ENCODE assay signal across 21 cellular contexts in genomic region chr6:5290097-5290496, GRCh38. TPM values are rescaled to one million over a fixed set of nuclear protein-coding genes. Genes with fewer than 3 reads are reported as not detected.
DNase-seq lines count a peak whose midpoint lies in the region; ATAC-seq, FAIRE-seq and TF ChIP-seq lines count a peak whose summit lies in the region.
"Had no signal": no experiment of that assay in that cellular context is flagged by ENCODE, and none has a peak within 500 bp of the region (broad histone marks: within the 10 kb centered on the region; RNA-seq: fewer than 3 reads in every experiment).

No MANE protein-coding gene starts in this region.

- H3K4me3 Mint-ChIP-seq in memory B cell = peak overlapping the region; percentile 39
- H3K4me3 Mint-ChIP-seq in stimulated activated naive B cell treated with anti-CD40 and anti-IgM and Interleukin-4, amounts not matched to agents 10 μg/mL and 1 μg/mL and 100 μg/mL, for 72 hours = no peak overlapping the region
- no peak overlapping the region for H3K4me3 Mint-ChIP-seq in CD14-positive monocyte
- H3K4me3 Mint-ChIP-seq: CD4-positive, alpha-beta T cell; HFFc6 had no signal

- H3K9me3 Mint-ChIP-seq in memory B cell = no peaks in the 10 kb centered on the region
- H3K9me3 Mint-ChIP-seq in stimulated activated naive B cell treated with anti-CD40 and anti-IgM and Interleukin-4, amounts not matched to agents 10 μg/mL and 1 μg/mL and 100 μg/mL, for 72 hours = no peaks in the 10 kb centered on the region
- H3K9me3 Mint-ChIP-seq in CD14-positive monocyte = no peaks in the 10 kb centered on the region
- H3K9me3 Mint-ChIP-seq: CD4-positive, alpha-beta T cell; HFFc6 had no signal

- no peak overlapping the region for H3K14ac ChIP-seq in neuronal stem cell (ENCODE audit: low read length)

- H4K20me1 ChIP-seq in HepG2 (ENCODE audit: insufficient read depth, low read length) = no peaks in the 10 kb centered on the region

- ATAC-seq in HepG2 = no peak
- no peak for ATAC-seq in right lobe of liver
- peak; percentile 53 for ATAC-seq in memory B cell (ENCODE audit: low read depth)
- peak; percentile 36 to 48 for ATAC-seq in stimulated activated naive B cell treated with anti-CD40 and anti-IgM and Interleukin-4, amounts not matched to agents 10 μg/mL and 1 μg/mL and 100 μg/mL, for 72 hours (replicated peaks)
- no peak for ATAC-seq in GM18502 (IDR thresholded peaks at IDR 0.05; ENCODE audit: poor library complexity, unreplicated experiment)

- no peak overlapping the region for H4K8ac ChIP-seq in neuronal stem cell (ENCODE audit: low read depth, low read length)

- H2AK5ac ChIP-seq in neuronal stem cell (ENCODE audit: low read depth, low read length) = no peak overlapping the region

- no peak for TF ChIP-seq CTCF in HepG2 (CRISPR knock-in tag; IDR thresholded peaks at IDR 0.05)
- no peak for TF ChIP-seq CTCF in right lobe of liver (IDR thresholded peaks at IDR 0.05)
- TF ChIP-seq CTCF in CD14-positive monocyte (IDR thresholded peaks at IDR 0.05) = no peak

- no peak overlapping the region for H3K9ac ChIP-seq in HepG2 (ENCODE audit: insufficient read depth, low read depth, low read length)
- no peak overlapping the region for H3K9ac ChIP-seq in neuronal stem cell (ENCODE audit: low read depth, low read length, poor library complexity)

- peaks cover 10% of the 10 kb centered on the region for H3K79me2 ChIP-seq in HepG2 (ENCODE audit: insufficient read depth, low read length)

- DNase-seq in HepG2 (ENCODE audit: low spot score) = no peak
- DNase-seq in right lobe of liver = no peak
- no peak for DNase-seq in GM12892 (ENCODE audit: insufficient read length)
- no peak for DNase-seq in memory B cell (ENCODE audit: low spot score in 2 of 2)
- DNase-seq in stimulated activated naive B cell treated with anti-CD40 and anti-IgM and Interleukin-4, amounts not matched to agents 10 μg/mL and 1 μg/mL and 100 μg/mL, for 72 hours = no peak
- DNase-seq in CD14-positive monocyte (ENCODE audit: low spot score) = no peak
- no peak for DNase-seq in neuronal stem cell (ENCODE audit: low spot score)
- DNase-seq: Calu3; CD4-positive, alpha-beta T cell; COR-L47; DMS53; DMS79 treated with DMSO at 0.1 percent for 48 hours; GF-D8; GOT3; HFFc6 had no signal

- in situ Hi-C loops in HepG2 (cut with HindIII; ENCODE audit: extremely low pct_ligation_motif_present, low pct_unique_long_range_greater_than_20kb) = no loop called here

- peaks cover 55% of the 10 kb centered on the region for H3K4me1 Mint-ChIP-seq in memory B cell
- peaks cover 52 to 84% of the 10 kb centered on the region in 2 donors for H3K4me1 Mint-ChIP-seq in stimulated activated naive B cell treated with anti-CD40 and anti-IgM and Interleukin-4, amounts not matched to agents 10 μg/mL and 1 μg/mL and 100 μg/mL, for 72 hours
- peaks cover 22% of the 10 kb centered on the region for H3K4me1 Mint-ChIP-seq in CD14-positive monocyte

- H3K4me3 ChIP-seq in HepG2 (replicated peaks in 1 of 3; ENCODE audit: insufficient read depth in 1 of 3, low read depth in 2 of 3, low read length in 3 of 3) (no peak overlapping the region), right lobe of liver (no peak overlapping the region), neuronal stem cell (ENCODE audit: low read length in 2 of 2) (no peak overlapping the region)
- H3K4me3 ChIP-seq: HAP-1 had no signal

- H2BK12ac ChIP-seq in neuronal stem cell (ENCODE audit: low read length) = no peak overlapping the region

- H3K4me2 ChIP-seq in HepG2 (ENCODE audit: low read depth, low read length) (no peak overlapping the region), neuronal stem cell (ENCODE audit: insufficient read depth, low read length, poor library complexity, severe bottlenecking) (no peak overlapping the region)

- FAIRE-seq in HepG2 (lab: Jason Lieb, UNC) (peak; percentile 64), GM12892 (lab: Jason Lieb, UNC) (peak; percentile 75)
- FAIRE-seq: A204.1, H54 had no signal

- H2BK120ac ChIP-seq in neuronal stem cell (ENCODE audit: low read depth, low read length) = no peak overlapping the region

- CTCF ChIA-PET in HepG2 (lab: Yijun Ruan, JAX; ENCODE audit: low intra/inter-chr PET ratio, low total read pairs) = no interaction called here

- H3K4me1 ChIP-seq in HepG2 (ENCODE audit: insufficient read depth, low read length) (peaks cover 10% of the 10 kb centered on the region), right lobe of liver (peaks cover 0 to 4% (median 0%) of the 10 kb centered on the region in 4 donors), neuronal stem cell (ENCODE audit: control insufficient read depth in 2 of 2, insufficient read depth in 1 of 2, low read depth in 1 of 2, low read length in 2 of 2) (no peaks in the 10 kb centered on the region)

- H3K27me3 Mint-ChIP-seq in memory B cell (no peaks in the 10 kb centered on the region), CD14-positive monocyte (ENCODE audit: low read depth in 3 of 3) (peaks cover 0 to 2% (median 0%) of the 10 kb centered on the region in 3 donors)
- H3K27me3 Mint-ChIP-seq in stimulated activated naive B cell treated with anti-CD40 and anti-IgM and Interleukin-4, amounts not matched to agents 10 μg/mL and 1 μg/mL and 100 μg/mL, for 72 hours = no peaks in the 10 kb centered on the region
- H3K27me3 Mint-ChIP-seq: CD4-positive, alpha-beta T cell had no signal

- H3K4ac ChIP-seq in neuronal stem cell (ENCODE audit: low read length) = no peak overlapping the region

- H2BK5ac ChIP-seq in neuronal stem cell (ENCODE audit: low read length) = no peak overlapping the region

- H3K27ac Mint-ChIP-seq in memory B cell (no peak overlapping the region), CD14-positive monocyte (no peak overlapping the region)
- H3K27ac Mint-ChIP-seq in stimulated activated naive B cell treated with anti-CD40 and anti-IgM and Interleukin-4, amounts not matched to agents 10 μg/mL and 1 μg/mL and 100 μg/mL, for 72 hours = no peak overlapping the region
- H3K27ac Mint-ChIP-seq: CD4-positive, alpha-beta T cell; HFFc6 had no signal

- no TSS peak for BruUV-seq in HepG2 (replicated peaks; lab: Mats Ljungman, UMichigan)

- H3K36me3 ChIP-seq in HepG2 (replicated peaks in 1 of 2; ENCODE audit: control insufficient read depth in 1 of 2, insufficient read depth in 2 of 2, low read length in 2 of 2) (no peaks in the 10 kb centered on the region), right lobe of liver (no peaks in the 10 kb centered on the region), neuronal stem cell (replicated peaks in 1 of 2; ENCODE audit: control insufficient read depth in 2 of 2, insufficient read depth in 2 of 2, low read length in 2 of 2) (no peaks in the 10 kb centered on the region)
- H3K36me3 ChIP-seq: HAP-1 had no signal

- H3K23ac ChIP-seq in neuronal stem cell (ENCODE audit: low read depth, low read length, poor library complexity) = no peak overlapping the region

- H3K9me3 ChIP-seq in HepG2 (ENCODE audit: low read length) (no peaks in the 10 kb centered on the region), right lobe of liver (no peaks in the 10 kb centered on the region), neuronal stem cell (replicated peaks in 1 of 2; ENCODE audit: control insufficient read depth in 2 of 2, insufficient read depth in 1 of 2, low read depth in 1 of 2, low read length in 2 of 2) (no peaks in the 10 kb centered on the region)
- H3K9me3 ChIP-seq: HAP-1 had no signal

- no peak overlapping the region for H3K18ac ChIP-seq in neuronal stem cell (ENCODE audit: low read length)

- TF ChIP-seq EP300 in HepG2 (IDR thresholded peaks at IDR 0.05; ENCODE audit: low read depth in 2 of 2, low read length in 2 of 2) (no peak), HepG2 (CRISPR knock-in tag; IDR thresholded peaks at IDR 0.05; ENCODE audit: borderline replicate concordance) (no peak)

- no peak overlapping the region for H3K27ac ChIP-seq in HepG2 (ENCODE audit: extremely low read length, insufficient read depth, low read length)
- H3K27ac ChIP-seq in right lobe of liver = no peak overlapping the region
- H3K27ac ChIP-seq in neuronal stem cell (replicated peaks; ENCODE audit: low read length) = no peak overlapping the region
- H3K27ac ChIP-seq: 22Rv1, C4-2B had no signal

- no peak overlapping the region for H4K91ac ChIP-seq in neuronal stem cell (ENCODE audit: low read depth, low read length, poor library complexity)

- H2AFZ ChIP-seq in HepG2 (ENCODE audit: low read length) = no peak overlapping the region
- H2AFZ ChIP-seq in neuronal stem cell (ENCODE audit: low read length) = no peak overlapping the region

- WGBS in HepG2 (ENCODE audit: low lambda C conversion rate) = 100% methylated on average over 1 of the region's 1 CpG
- 89% methylated on average over 1 of the region's 1 CpG for WGBS in right lobe of liver (ENCODE audit: insufficient coverage, low coverage, low lambda C conversion rate, missing lambda C conversion rate)
- no CpG with 5 or more reads among the region's 1 CpG for WGBS in neuronal stem cell (ENCODE audit: extremely low coverage in 2 of 2, insufficient read length in 2 of 2, insufficient replicate concordance in 1 of 2), 2 donors

- POLR2A ChIA-PET in HepG2 (lab: Yijun Ruan, JAX) = no interaction called here

- TF ChIP-seq RAD21 in HepG2 (CRISPR knock-in tag; IDR thresholded peaks at IDR 0.05) = no peak

- H2BK15ac ChIP-seq in neuronal stem cell (ENCODE audit: low read length) = no peak overlapping the region

- H3K27me3 ChIP-seq in HepG2 (ENCODE audit: control insufficient read depth in 1 of 2, insufficient read depth in 2 of 2, low read length in 2 of 2) (no peaks in the 10 kb centered on the region), right lobe of liver (no peaks in the 10 kb centered on the region), neuronal stem cell (ENCODE audit: control insufficient read depth in 3 of 3, insufficient read depth in 3 of 3, low read depth in 1 of 3, low read length in 3 of 3) (no peaks in the 10 kb centered on the region)

- H3K79me1 ChIP-seq in neuronal stem cell (ENCODE audit: low read depth, low read length) = no peaks in the 10 kb centered on the region

- TF ChIP-seq POLR2A in HepG2 (IDR thresholded peaks at IDR 0.05; ENCODE audit: insufficient read depth in 1 of 2, low read depth in 2 of 2, low read length in 2 of 2) (no peak), right lobe of liver (IDR thresholded peaks at IDR 0.05) (no peak), GM12892 (IDR thresholded peaks at IDR 0.05; ENCODE audit: low read depth, low read length) (no peak)

- intact Hi-C loops in HepG2 (cut with micrococcal nuclease; ENCODE audit: unreplicated experiment) (no loop called here), right lobe of liver (cut with DNase I) (no loop called here), CD14-positive monocyte (cut with micrococcal nuclease) (no loop called here)

- H3K36me3 Mint-ChIP-seq in memory B cell (peaks cover 6% of the 10 kb centered on the region), CD14-positive monocyte (peaks cover 0 to 2% of the 10 kb centered on the region in 2 donors)
- H3K36me3 Mint-ChIP-seq in stimulated activated naive B cell treated with anti-CD40 and anti-IgM and Interleukin-4, amounts not matched to agents 10 μg/mL and 1 μg/mL and 100 μg/mL, for 72 hours = peaks cover 17 to 22% of the 10 kb centered on the region in 2 donors

RNA-seq across cellular contexts. Expression of gene FARS2, which starts 28.8 kb away (rescaled TPM):
- total RNA-seq in HepG2 (2016; rRNA removed; fragmentation: Illumina TruSeq; extraction: Trizol) (26.0 and 28.0 TPM in 2 replicates), right lobe of liver (10 to 100 TPM in 5 of 6 experiments, 1 to 10 TPM in 1; 7.2 to 12.9 (median 11.7) TPM)
- total RNA-seq in HepG2 (2016; cell fraction: cytosol; rRNA removed; fragmentation: Illumina TruSeq; extraction: Trizol; ENCODE audit: low read depth) = 38.2 and 38.5 TPM in 2 replicates
- 24.7 and 29.3 TPM in 2 replicates for total RNA-seq in HepG2 (2016; cell fraction: insoluble cytoplasmic fraction; rRNA removed; fragmentation: Illumina TruSeq; extraction: Trizol)
- 21.6 and 25.0 TPM in 2 replicates for total RNA-seq in HepG2 (2016; cell fraction: membrane; rRNA removed; fragmentation: Illumina TruSeq; extraction: Trizol)
- total RNA-seq in HepG2 (2016; cell fraction: nucleus; rRNA removed; fragmentation: Illumina TruSeq; extraction: Trizol) = 29.9 and 30.1 TPM in 2 replicates
- polyA plus RNA-seq in HepG2 (2011; rRNA removed) (12.7 and 15.4 TPM in 2 replicates), CD14-positive monocyte (10 to 100 TPM; 17.7 to 21.6 TPM)
- polyA plus RNA-seq in HepG2 (2011; cell fraction: cytosol; rRNA removed) = 12.8 and 14.3 TPM in 2 replicates
- polyA plus RNA-seq in HepG2 (2011; cell fraction: nucleus; rRNA removed) = 8.4 and 10.7 TPM in 2 replicates
- polyA plus RNA-seq in HepG2 (2012) = 7.3 and 8.6 TPM in 2 replicates
- 6.3 and 6.7 TPM in 2 replicates for polyA plus RNA-seq in HepG2 (2016; cell fraction: cytosol; fragmentation: Illumina TruSeq; extraction: Trizol; ENCODE audit: low read depth)
- polyA plus RNA-seq in HepG2 (2016; cell fraction: insoluble cytoplasmic fraction; fragmentation: Illumina TruSeq; extraction: Trizol; ENCODE audit: low read depth) = 17.7 and 22.2 TPM in 2 replicates
- polyA plus RNA-seq in HepG2 (2016; cell fraction: membrane; fragmentation: Illumina TruSeq; extraction: Trizol; ENCODE audit: low read depth) = 7.8 and 8.7 TPM in 2 replicates
- polyA plus RNA-seq in HepG2 (2016; cell fraction: nucleus; fragmentation: Illumina TruSeq; extraction: Trizol; ENCODE audit: insufficient read depth, low read depth) = 9.7 and 11.7 TPM in 2 replicates
- polyA minus RNA-seq in HepG2 (2011; rRNA and poly(A)+ RNA removed; ENCODE audit: low replicate concordance) = 53.8 and 71.4 TPM in 2 replicates
- 9.6 and 10.5 TPM in 2 replicates for polyA minus RNA-seq in HepG2 (2011; cell fraction: cytosol; rRNA and poly(A)+ RNA removed)
- 54.6 and 59.7 TPM in 2 replicates for polyA minus RNA-seq in HepG2 (2011; cell fraction: nucleus; rRNA and poly(A)+ RNA removed)
- 14.9 TPM for polyA plus RNA-seq in GM12892 (2012; ENCODE audit: missing spikeins)
- polyA plus RNA-seq in neuronal stem cell (2013, experiment 1 of 2) = 6.7 TPM
- polyA plus RNA-seq in neuronal stem cell (2013, experiment 2 of 2) = 6.7 TPM

RNA-seq across cellular contexts. Expression of gene LYRM4, which starts 29.3 kb away (rescaled TPM):
- total RNA-seq in HepG2 (2016; rRNA removed; fragmentation: Illumina TruSeq; extraction: Trizol) (64.6 and 80.2 TPM in 2 replicates), right lobe of liver (10 to 100 TPM in 2 of 6 experiments, 1 to 10 TPM in 4; 5.7 to 11.5 (median 8.5) TPM)
- total RNA-seq in HepG2 (2016; cell fraction: cytosol; rRNA removed; fragmentation: Illumina TruSeq; extraction: Trizol; ENCODE audit: low read depth) = 73.1 and 82.6 TPM in 2 replicates
- total RNA-seq in HepG2 (2016; cell fraction: insoluble cytoplasmic fraction; rRNA removed; fragmentation: Illumina TruSeq; extraction: Trizol) = 63.7 and 77.9 TPM in 2 replicates
- total RNA-seq in HepG2 (2016; cell fraction: membrane; rRNA removed; fragmentation: Illumina TruSeq; extraction: Trizol) = 106 and 122 TPM in 2 replicates
- total RNA-seq in HepG2 (2016; cell fraction: nucleus; rRNA removed; fragmentation: Illumina TruSeq; extraction: Trizol) = 32.6 and 33.3 TPM in 2 replicates
- polyA plus RNA-seq in HepG2 (2011; rRNA removed) (57.0 and 67.5 TPM in 2 replicates), CD14-positive monocyte (10 to 100 TPM; 18.1 to 19.6 TPM)
- polyA plus RNA-seq in HepG2 (2011; cell fraction: cytosol; rRNA removed) = 51.3 and 61.3 TPM in 2 replicates
- 14.6 and 17.6 TPM in 2 replicates for polyA plus RNA-seq in HepG2 (2011; cell fraction: nucleus; rRNA removed)
- 54.2 and 60.4 TPM in 2 replicates for polyA plus RNA-seq in HepG2 (2012)
- polyA plus RNA-seq in HepG2 (2016; cell fraction: cytosol; fragmentation: Illumina TruSeq; extraction: Trizol; ENCODE audit: low read depth) = 97.6 and 109 TPM in 2 replicates
- polyA plus RNA-seq in HepG2 (2016; cell fraction: insoluble cytoplasmic fraction; fragmentation: Illumina TruSeq; extraction: Trizol; ENCODE audit: low read depth) = 80.7 and 81.4 TPM in 2 replicates
- polyA plus RNA-seq in HepG2 (2016; cell fraction: membrane; fragmentation: Illumina TruSeq; extraction: Trizol; ENCODE audit: low read depth) = 106 and 108 TPM in 2 replicates
- polyA plus RNA-seq in HepG2 (2016; cell fraction: nucleus; fragmentation: Illumina TruSeq; extraction: Trizol; ENCODE audit: insufficient read depth, low read depth) = 40.8 and 43.1 TPM in 2 replicates
- 29.2 and 36.0 TPM in 2 replicates for polyA minus RNA-seq in HepG2 (2011; rRNA and poly(A)+ RNA removed; ENCODE audit: low replicate concordance)
- polyA minus RNA-seq in HepG2 (2011; cell fraction: cytosol; rRNA and poly(A)+ RNA removed) = 18.1 and 22.4 TPM in 2 replicates
- polyA minus RNA-seq in HepG2 (2011; cell fraction: nucleus; rRNA and poly(A)+ RNA removed) = 25.2 and 25.4 TPM in 2 replicates
- 56.5 TPM for polyA plus RNA-seq in GM12892 (2012; ENCODE audit: missing spikeins)
- 49.6 TPM for polyA plus RNA-seq in neuronal stem cell (2013, experiment 1 of 2)
- polyA plus RNA-seq in neuronal stem cell (2013, experiment 2 of 2) = 51.2 TPM

Comparison
In these comparisons a context has a peak if more than half of its experiments do, and no peak if none do; other contexts are left out.
1. ATAC-seq: peak in memory B cell (single experiment) and stimulated activated naive B cell treated with anti-CD40 and anti-IgM and Interleukin-4, amounts not matched to agents 10 μg/mL and 1 μg/mL and 100 μg/mL, for 72 hours (2 of 2); none in HepG2 (single experiment), right lobe of liver (0 of 4) and GM18502 (single experiment).